Comparison of ENCODE assay signal across 9 cellular contexts in genomic region chr4:159227984-159228383, GRCh38.
DNase-seq lines count a peak whose midpoint lies in the region; ATAC-seq lines count a peak whose summit lies in the region.
"Had no signal": no experiment of that assay in that cellular context is flagged by ENCODE, and none has a peak within 500 bp of the region (broad histone marks: within the 10 kb centered on the region; RNA-seq: fewer than 3 reads in every experiment).

No MANE protein-coding gene starts in this region.

- peak; percentile 28 for DNase-seq in NCI-H526 treated with DMSO at 0.1 percent for 48 hours (lab: John Stamatoyannopoulos, UW)
- peak; percentile 44 for DNase-seq in fibroblast of gingiva (ENCODE audit: low read depth)
- peak; percentile 68 for DNase-seq in myocyte (ENCODE audit: low read depth)

- H3K79me2 ChIP-seq in ACC112 (ENCODE audit: control insufficient read depth, insufficient read depth, low read length, unreplicated experiment), result peaks cover 9% of the 10 kb centered on the region

- H3K4me1 ChIP-seq in ACC112 (ENCODE audit: control insufficient read depth, insufficient read depth, low read length, unreplicated experiment), result peaks cover 28% of the 10 kb centered on the region

- H3K36me3 ChIP-seq in ACC112 (ENCODE audit: insufficient read depth, low read length), result no peaks in the 10 kb centered on the region; the same call in 1 of the 2 replicates

- no peak for ATAC-seq in activated CD4-positive, CD25-positive, alpha-beta regulatory T cell treated with anti-CD3 and anti-CD28 coated beads, Interleukin-2, amount 50 U/mL, for 24 hours
- ATAC-seq in GM19324 (IDR thresholded peaks at IDR 0.05; ENCODE audit: low FRiP score, unreplicated experiment) (no peak), HG03439 (IDR thresholded peaks at IDR 0.05; ENCODE audit: unreplicated experiment) (no peak), HG03135 (IDR thresholded peaks at IDR 0.05; ENCODE audit: unreplicated experiment) (no peak)

- no peak overlapping the region for H2AFZ ChIP-seq in ACC112 (ENCODE audit: low read length, unreplicated experiment)

- peak overlapping the region; percentile 29 for H3K27ac ChIP-seq in ACC112 (ENCODE audit: low read depth, low read length)
- H3K27ac ChIP-seq: C4-2B had no signal

- H3K27me3 ChIP-seq in ACC112 (ENCODE audit: insufficient read depth, low read length), result no peaks in the 10 kb centered on the region

- peak overlapping the region; percentile 67 for H3K4me3 ChIP-seq in ACC112 (ENCODE audit: low read depth, low read length)
